8 cellular contexts compared by ENCODE assay signal in the genomic region with DNA sequence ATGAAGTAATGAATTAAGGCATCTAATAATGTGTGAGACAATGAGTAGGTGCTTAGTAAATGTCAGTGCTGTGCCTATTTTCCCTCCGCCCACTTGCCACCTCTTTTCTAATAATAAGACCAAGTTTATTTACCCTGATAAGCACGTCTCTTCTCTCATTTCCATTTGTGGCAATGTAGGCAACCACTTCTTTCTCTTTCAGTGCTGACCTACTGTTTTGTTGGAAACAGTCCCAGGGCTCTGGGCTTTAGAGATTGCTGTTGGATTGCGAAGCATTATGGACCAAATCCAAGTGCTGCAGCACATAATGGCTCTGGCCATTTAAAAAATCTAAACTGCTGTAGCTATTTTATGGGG.
DNase-seq lines count a peak whose midpoint lies in the region; ATAC-seq and TF ChIP-seq lines count a peak whose summit lies in the region.

No MANE protein-coding gene starts in this region.

- no peaks in the 10 kb centered on the region for H3K36me3 ChIP-seq in esophagus squamous epithelium

- H3K9me3 Mint-ChIP-seq in effector memory CD8-positive, alpha-beta T cell, result no peaks in the 10 kb centered on the region

- intact Hi-C loops in esophagus squamous epithelium (cut with DNase I), result no loop called here

- H3K27me3 Mint-ChIP-seq in effector memory CD8-positive, alpha-beta T cell, result no peaks in the 10 kb centered on the region

- DNase-seq in G401 (ENCODE audit: low spot score), result peak; percentile 99
- peak; percentile 59 to 90 for DNase-seq in NCI-H446 (lab: John Stamatoyannopoulos, UW)
- no peak for DNase-seq in esophagus squamous epithelium (lab: John Stamatoyannopoulos, UW)
- peak; percentile 86 for DNase-seq in renal cortical epithelial cell (ENCODE audit: low read depth)
- no peak for DNase-seq in effector memory CD8-positive, alpha-beta T cell

- no peak for TF ChIP-seq POLR2A in esophagus squamous epithelium (IDR thresholded peaks at IDR 0.05)

- no peak overlapping the region for H3K27ac Mint-ChIP-seq in effector memory CD8-positive, alpha-beta T cell

- H3K36me3 Mint-ChIP-seq in effector memory CD8-positive, alpha-beta T cell (ENCODE audit: insufficient read depth), result no peaks in the 10 kb centered on the region

- H3K9me3 ChIP-seq in esophagus squamous epithelium, result no peaks in the 10 kb centered on the region

- in situ Hi-C loops in G401 (cut with HindIII; ENCODE audit: low sequenced_read_pairs), result no loop called here

- ATAC-seq in effector memory CD8-positive, alpha-beta T cell (replicated peaks), result no peak
- no peak for ATAC-seq in GM21825 (IDR thresholded peaks at IDR 0.05; ENCODE audit: unreplicated experiment)
- no peak for ATAC-seq in GM18873 (IDR thresholded peaks at IDR 0.05; ENCODE audit: low FRiP score, unreplicated experiment)
- ATAC-seq in GM18868 (IDR thresholded peaks at IDR 0.05; ENCODE audit: unreplicated experiment), result no peak

- no peak overlapping the region for H3K4me3 ChIP-seq in esophagus squamous epithelium

- H3K4me1 ChIP-seq in esophagus squamous epithelium, result peaks cover 0 to 36% (median 17%) of the 10 kb centered on the region in 3 donors

- H3K4me1 Mint-ChIP-seq in effector memory CD8-positive, alpha-beta T cell (ENCODE audit: low read depth in 2 of 2), result peaks cover 11 to 26% of the 10 kb centered on the region in 2 donors

- TF ChIP-seq CTCF in esophagus squamous epithelium (IDR thresholded peaks at IDR 0.05), result no peak

- no peaks in the 10 kb centered on the region for H3K27me3 ChIP-seq in esophagus squamous epithelium

- WGBS in esophagus squamous epithelium, 2 donors, result 22 to 26% methylated on average over 3 of the region's 3 CpGs

- H3K27ac ChIP-seq in esophagus squamous epithelium, result peak overlapping the region; percentile 15 to 73 (median 61)

- H3K4me3 Mint-ChIP-seq in effector memory CD8-positive, alpha-beta T cell, result no peak overlapping the region

Comparison
In these comparisons a context has a peak if more than half of its experiments do, and no peak if none do; other contexts are left out.
1. DNase-seq: peak in G401 (single experiment), NCI-H446 (2 of 2) and renal cortical epithelial cell (single experiment); none in esophagus squamous epithelium (single experiment) and effector memory CD8-positive, alpha-beta T cell (0 of 3).